Comparison of ENCODE assay signal across 18 cellular contexts in the genomic region with DNA sequence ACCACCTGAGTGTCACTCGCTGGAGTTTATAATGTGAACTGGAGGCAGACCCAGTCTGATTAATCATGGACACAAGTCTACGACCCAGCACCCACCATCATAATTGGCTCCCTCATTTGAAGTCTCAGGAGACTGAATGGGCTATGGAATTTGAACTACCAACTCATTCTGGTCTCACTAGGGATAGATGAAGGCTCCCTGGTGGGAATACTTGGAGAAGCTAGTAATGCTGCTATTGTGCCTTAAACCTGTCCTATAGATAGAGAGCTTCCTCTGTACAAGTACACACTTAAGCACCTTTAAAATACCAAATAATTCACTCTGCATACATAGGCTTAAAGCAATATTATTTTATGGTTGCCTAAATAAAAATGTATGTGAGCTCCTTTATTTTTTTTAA.
DNase-seq lines count a peak whose midpoint lies in the region; ATAC-seq and TF ChIP-seq lines count a peak whose summit lies in the region.
"Had no signal": no experiment of that assay in that cellular context is flagged by ENCODE, and none has a peak within 500 bp of the region (broad histone marks: within the 10 kb centered on the region; RNA-seq: fewer than 3 reads in every experiment).

No MANE protein-coding gene starts in this region.

- ATAC-seq in GM23338 (peak; percentile 58), WTC11 (peak; percentile 58; the same call in 1 of the 2 replicates), GM19463 (IDR thresholded peaks at IDR 0.05; ENCODE audit: unreplicated experiment) (no peak)
- ATAC-seq: A549; CD8-positive, alpha-beta T cell; GM12878 had no signal

- H2AFZ ChIP-seq in GM23338 = no peak overlapping the region
- no peak overlapping the region for H2AFZ ChIP-seq in neural progenitor cell (replicated peaks)

- H3K27ac ChIP-seq in GM23338 (ENCODE audit: low read depth) (no peak overlapping the region), neural progenitor cell (no peak overlapping the region)
- H3K27ac ChIP-seq: 22Rv1; A549; BLaER1 treated with 17β-estradiol and CSF1 and Interleukin-3, amounts not matched to agents 10 nM and 100 nM; C4-2B had no signal

- H3K27ac Mint-ChIP-seq in GM23338 = no peak overlapping the region
- no peak overlapping the region for H3K27ac Mint-ChIP-seq in WTC11
- peak overlapping the region; percentile 78 for H3K27ac Mint-ChIP-seq in neural progenitor cell
- H3K27ac Mint-ChIP-seq: B cell; CD4-positive, alpha-beta T cell; CD8-positive, alpha-beta T cell had no signal

- H3K4me2 ChIP-seq in GM23338 (no peak overlapping the region), neural progenitor cell (no peak overlapping the region)
- H3K4me2 ChIP-seq: A549; BLaER1 treated with 17β-estradiol and CSF1 and Interleukin-3, amounts not matched to agents 10 nM and 100 nM had no signal

- H3F3A ChIP-seq in GM23338 (replicated peaks; ENCODE audit: low read depth) (no peaks in the 10 kb centered on the region), neural progenitor cell (ENCODE audit: low read depth) (no peaks in the 10 kb centered on the region)

- H3K36me3 Mint-ChIP-seq in GM23338 (ENCODE audit: low read depth) (no peaks in the 10 kb centered on the region), WTC11 (no peaks in the 10 kb centered on the region), neural progenitor cell (no peaks in the 10 kb centered on the region)
- H3K36me3 Mint-ChIP-seq: CD8-positive, alpha-beta T cell had no signal

- DNase-seq in GM23338 (ENCODE audit: low spot score) (peak; percentile 14), WTC11 (ENCODE audit: low spot score) (no peak), neural progenitor cell (ENCODE audit: low spot score) (peak; percentile 25), GM03348 (ENCODE audit: low spot score) (no peak)
- DNase-seq: AML-193; Caco-2; Calu3; CD4-positive, alpha-beta T cell; CD8-positive, alpha-beta T cell; DMS79 treated with DMSO at 0.1 percent for 48 hours; GF-D8 had no signal

- H3K4me3 ChIP-seq in GM23338 (no peak overlapping the region), neural progenitor cell (no peak overlapping the region)
- H3K4me3 ChIP-seq: A549; BLaER1 treated with 17β-estradiol and CSF1 and Interleukin-3, amounts not matched to agents 10 nM and 100 nM; GM12878 had no signal

- H3K9me3 Mint-ChIP-seq in GM23338 (no peaks in the 10 kb centered on the region), WTC11 (no peaks in the 10 kb centered on the region), neural progenitor cell (no peaks in the 10 kb centered on the region)
- H3K9me3 Mint-ChIP-seq: CD4-positive, alpha-beta T cell; CD8-positive, alpha-beta T cell had no signal

- H3K27me3 Mint-ChIP-seq in GM23338 (ENCODE audit: insufficient read depth, low read depth, poor library complexity) (no peaks in the 10 kb centered on the region), WTC11 (ENCODE audit: low read depth) (no peaks in the 10 kb centered on the region; the same call in 1 of the 2 replicates), neural progenitor cell (ENCODE audit: insufficient read depth, low read depth) (peaks cover 2% of the 10 kb centered on the region)
- H3K27me3 Mint-ChIP-seq: B cell; CD4-positive, alpha-beta T cell had no signal

- TF ChIP-seq CTCF in GM23338 (conservative IDR thresholded peaks at IDR 0.05; ENCODE audit: low read depth in 2 of 2) (no peak), WTC11 (IDR thresholded peaks at IDR 0.05) (no peak), neural progenitor cell (IDR thresholded peaks at IDR 0.05) (no peak)

- POLR2A ChIA-PET in WTC11 (lab: Charles Lee) = no interaction called here

- H3K79me2 ChIP-seq in GM23338 (replicated peaks; ENCODE audit: insufficient read depth) (no peaks in the 10 kb centered on the region), neural progenitor cell (ENCODE audit: low read depth) (no peaks in the 10 kb centered on the region)

- H3K4me3 Mint-ChIP-seq in GM23338 = no peak overlapping the region
- H3K4me3 Mint-ChIP-seq in WTC11 = no peak overlapping the region
- no peak overlapping the region for H3K4me3 Mint-ChIP-seq in neural progenitor cell
- H3K4me3 Mint-ChIP-seq: B cell; CD4-positive, alpha-beta T cell; CD8-positive, alpha-beta T cell had no signal

- peaks cover 5% of the 10 kb centered on the region for H3K4me1 Mint-ChIP-seq in GM23338
- H3K4me1 Mint-ChIP-seq in WTC11 = peaks cover 9% of the 10 kb centered on the region
- peaks cover 23% of the 10 kb centered on the region for H3K4me1 Mint-ChIP-seq in neural progenitor cell
- H3K4me1 Mint-ChIP-seq: B cell had no signal

- H3K27me3 ChIP-seq in GM23338 (ENCODE audit: insufficient read depth) = no peaks in the 10 kb centered on the region
- H3K27me3 ChIP-seq in neural progenitor cell = no peaks in the 10 kb centered on the region
- H3K27me3 ChIP-seq: BLaER1 treated with 17β-estradiol and CSF1 and Interleukin-3, amounts not matched to agents 10 nM and 100 nM had no signal

- peaks cover 6% of the 10 kb centered on the region; the same call in 1 of the 2 replicates for H3K4me1 ChIP-seq in GM23338 (ENCODE audit: insufficient read depth)
- H3K4me1 ChIP-seq in neural progenitor cell = no peaks in the 10 kb centered on the region
- H3K4me1 ChIP-seq: A549; BLaER1 treated with 17β-estradiol and CSF1 and Interleukin-3, amounts not matched to agents 10 nM and 100 nM; Caco-2 had no signal

- H3K36me3 ChIP-seq in GM23338 (ENCODE audit: insufficient read depth) (no peaks in the 10 kb centered on the region), neural progenitor cell (no peaks in the 10 kb centered on the region)
- H3K36me3 ChIP-seq: BLaER1 treated with 17β-estradiol and CSF1 and Interleukin-3, amounts not matched to agents 10 nM and 100 nM had no signal

- H3K9ac ChIP-seq in neural progenitor cell = no peak overlapping the region
- H3K9ac ChIP-seq: BLaER1 treated with 17β-estradiol and CSF1 and Interleukin-3, amounts not matched to agents 10 nM and 100 nM had no signal

- no peaks in the 10 kb centered on the region for H4K20me1 ChIP-seq in GM23338 (replicated peaks; ENCODE audit: insufficient read depth)
- no peaks in the 10 kb centered on the region for H4K20me1 ChIP-seq in neural progenitor cell (ENCODE audit: low read depth)
- H4K20me1 ChIP-seq: BLaER1 treated with 17β-estradiol and CSF1 and Interleukin-3, amounts not matched to agents 10 nM and 100 nM had no signal

- H3K9me2 ChIP-seq in GM23338 (ENCODE audit: insufficient read depth) = no peaks in the 10 kb centered on the region

- CTCF ChIA-PET in WTC11 (lab: Charles Lee) = interaction anchor here (1.6 kb wide), 1 partner anchor 9 kb away, joined by 9 read pairs; no protein-coding TSS in a partner anchor

- H3K9me3 ChIP-seq in neural progenitor cell (ENCODE audit: low read depth) = no peaks in the 10 kb centered on the region
- H3K9me3 ChIP-seq: A549; BLaER1 treated with 17β-estradiol and CSF1 and Interleukin-3, amounts not matched to agents 10 nM and 100 nM; Caco-2 had no signal

TF ChIP-seq in GM23338, 12 proteins besides CTCF, POLR2A, EP300 and RAD21:
- TF ChIP-seq CREB1 (CRISPR knock-in tag; IDR thresholded peaks at IDR 0.05; ENCODE audit: low read depth) (no peak), NANOG (IDR thresholded peaks at IDR 0.05; ENCODE audit: borderline replicate concordance) (no peak)

TF ChIP-seq in WTC11, 78 proteins besides CTCF, POLR2A, EP300 and RAD21 (continues in another document):
- no peak for TF ChIP-seq ZNF263 (CRISPR knock-in tag; IDR thresholded peaks at IDR 0.05; ENCODE audit: low read depth)
- TF ChIP-seq, protein P1, sequence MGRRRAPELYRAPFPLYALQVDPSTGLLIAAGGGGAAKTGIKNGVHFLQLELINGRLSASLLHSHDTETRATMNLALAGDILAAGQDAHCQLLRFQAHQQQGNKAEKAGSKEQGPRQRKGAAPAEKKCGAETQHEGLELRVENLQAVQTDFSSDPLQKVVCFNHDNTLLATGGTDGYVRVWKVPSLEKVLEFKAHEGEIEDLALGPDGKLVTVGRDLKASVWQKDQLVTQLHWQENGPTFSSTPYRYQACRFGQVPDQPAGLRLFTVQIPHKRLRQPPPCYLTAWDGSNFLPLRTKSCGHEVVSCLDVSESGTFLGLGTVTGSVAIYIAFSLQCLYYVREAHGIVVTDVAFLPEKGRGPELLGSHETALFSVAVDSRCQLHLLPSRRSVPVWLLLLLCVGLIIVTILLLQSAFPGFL (CRISPR knock-in tag; IDR thresholded peaks at IDR 0.05; ENCODE audit: borderline replicate concordance) = no peak
- TF ChIP-seq, protein P2, sequence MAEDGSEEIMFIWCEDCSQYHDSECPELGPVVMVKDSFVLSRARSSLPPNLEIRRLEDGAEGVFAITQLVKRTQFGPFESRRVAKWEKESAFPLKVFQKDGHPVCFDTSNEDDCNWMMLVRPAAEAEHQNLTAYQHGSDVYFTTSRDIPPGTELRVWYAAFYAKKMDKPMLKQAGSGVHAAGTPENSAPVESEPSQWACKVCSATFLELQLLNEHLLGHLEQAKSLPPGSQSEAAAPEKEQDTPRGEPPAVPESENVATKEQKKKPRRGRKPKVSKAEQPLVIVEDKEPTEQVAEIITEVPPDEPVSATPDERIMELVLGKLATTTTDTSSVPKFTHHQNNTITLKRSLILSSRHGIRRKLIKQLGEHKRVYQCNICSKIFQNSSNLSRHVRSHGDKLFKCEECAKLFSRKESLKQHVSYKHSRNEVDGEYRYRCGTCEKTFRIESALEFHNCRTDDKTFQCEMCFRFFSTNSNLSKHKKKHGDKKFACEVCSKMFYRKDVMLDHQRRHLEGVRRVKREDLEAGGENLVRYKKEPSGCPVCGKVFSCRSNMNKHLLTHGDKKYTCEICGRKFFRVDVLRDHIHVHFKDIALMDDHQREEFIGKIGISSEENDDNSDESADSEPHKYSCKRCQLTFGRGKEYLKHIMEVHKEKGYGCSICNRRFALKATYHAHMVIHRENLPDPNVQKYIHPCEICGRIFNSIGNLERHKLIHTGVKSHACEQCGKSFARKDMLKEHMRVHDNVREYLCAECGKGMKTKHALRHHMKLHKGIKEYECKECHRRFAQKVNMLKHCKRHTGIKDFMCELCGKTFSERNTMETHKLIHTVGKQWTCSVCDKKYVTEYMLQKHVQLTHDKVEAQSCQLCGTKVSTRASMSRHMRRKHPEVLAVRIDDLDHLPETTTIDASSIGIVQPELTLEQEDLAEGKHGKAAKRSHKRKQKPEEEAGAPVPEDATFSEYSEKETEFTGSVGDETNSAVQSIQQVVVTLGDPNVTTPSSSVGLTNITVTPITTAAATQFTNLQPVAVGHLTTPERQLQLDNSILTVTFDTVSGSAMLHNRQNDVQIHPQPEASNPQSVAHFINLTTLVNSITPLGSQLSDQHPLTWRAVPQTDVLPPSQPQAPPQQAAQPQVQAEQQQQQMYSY (CRISPR knock-in tag; IDR thresholded peaks at IDR 0.05) = no peak
- TF ChIP-seq NR2C2 (CRISPR knock-in tag; IDR thresholded peaks at IDR 0.05) = no peak
- TF ChIP-seq MYBL2 (CRISPR knock-in tag; IDR thresholded peaks at IDR 0.05) = no peak
- no peak for TF ChIP-seq GRHL2 (CRISPR knock-in tag; IDR thresholded peaks at IDR 0.05; ENCODE audit: insufficient replicate concordance, severe bottlenecking)

Comparison
In these comparisons a context has a peak if more than half of its experiments do, and no peak if none do; other contexts are left out.
1. DNase-seq: peak in GM23338 (single experiment) and neural progenitor cell (single experiment); none in WTC11 (single experiment) and GM03348 (single experiment).